18 cellular contexts compared by ENCODE assay signal in genomic region chr4:163662761-163663160, GRCh38.
DNase-seq lines count a peak whose midpoint lies in the region; ATAC-seq, FAIRE-seq and TF ChIP-seq lines count a peak whose summit lies in the region.
"Had no signal": no experiment of that assay in that cellular context is flagged by ENCODE, and none has a peak within 500 bp of the region (broad histone marks: within the 10 kb centered on the region; RNA-seq: fewer than 3 reads in every experiment).

No MANE protein-coding gene starts in this region.

- no peak overlapping the region for H3K4me3 Mint-ChIP-seq in naive thymus-derived CD4-positive, alpha-beta T cell
- H3K4me3 Mint-ChIP-seq: activated naive CD4-positive, alpha-beta T cell treated with anti-CD3 and anti-CD28 coated beads, Interleukin-2, amount 50 U/mL, for 24 hours; CD14-positive monocyte had no signal

- no peak overlapping the region for H3K27ac ChIP-seq in naive thymus-derived CD4-positive, alpha-beta T cell (ENCODE audit: low read depth, low read length)
- H3K27ac ChIP-seq: neutrophil, SK-N-MC, WERI-Rb-1 had no signal

- H3K27ac Mint-ChIP-seq in naive thymus-derived CD4-positive, alpha-beta T cell, result no peak overlapping the region
- H3K27ac Mint-ChIP-seq: activated naive CD4-positive, alpha-beta T cell treated with anti-CD3 and anti-CD28 coated beads, Interleukin-2, amount 50 U/mL, for 24 hours had no signal

- no peak for TF ChIP-seq POLR2A in GM12892 (IDR thresholded peaks at IDR 0.05; ENCODE audit: low read depth, low read length)

- CTCF ChIA-PET in naive thymus-derived CD4-positive, alpha-beta T cell (lab: Charles Lee), result interaction anchor here (0.6 to 1.3 kb wide), 3 partner anchors 17 to 1068 kb away, joined by 3 to 8 read pairs (median 5); no protein-coding TSS in a partner anchor

- intact Hi-C loops in naive thymus-derived CD4-positive, alpha-beta T cell (cut with micrococcal nuclease), result loop anchor here in 1 of 2 donors (10.0 kb wide), 1 partner anchor 232 kb away; no protein-coding TSS in a partner anchor

- POLR2A ChIA-PET in naive thymus-derived CD4-positive, alpha-beta T cell (lab: Charles Lee), result no interaction called here

- H3K27me3 Mint-ChIP-seq in naive thymus-derived CD4-positive, alpha-beta T cell, result no peaks in the 10 kb centered on the region
- H3K27me3 Mint-ChIP-seq: activated naive CD4-positive, alpha-beta T cell treated with anti-CD3 and anti-CD28 coated beads, Interleukin-2, amount 50 U/mL, for 24 hours had no signal

- no peaks in the 10 kb centered on the region for H3K27me3 ChIP-seq in naive thymus-derived CD4-positive, alpha-beta T cell (ENCODE audit: control insufficient read depth in 2 of 2, insufficient read depth in 2 of 2, low read length in 2 of 2)
- H3K27me3 ChIP-seq: neutrophil had no signal

- ATAC-seq in GM18867 (IDR thresholded peaks at IDR 0.05; ENCODE audit: unreplicated experiment) (peak; percentile 29), GM21619 (IDR thresholded peaks at IDR 0.05; ENCODE audit: unreplicated experiment) (peak; percentile 30), HG03378 (IDR thresholded peaks at IDR 0.05; ENCODE audit: unreplicated experiment) (peak; percentile 46)
- peak; percentile 49 for ATAC-seq in naive thymus-derived CD4-positive, alpha-beta T cell

- H3K9me3 ChIP-seq in naive thymus-derived CD4-positive, alpha-beta T cell (ENCODE audit: control insufficient read depth in 2 of 3, low read length in 3 of 3), result no peaks in the 10 kb centered on the region
- H3K9me3 ChIP-seq: neutrophil had no signal

- peaks cover 0 to 10% (median 0%) of the 10 kb centered on the region in 11 donors for H3K9me3 Mint-ChIP-seq in naive thymus-derived CD4-positive, alpha-beta T cell
- H3K9me3 Mint-ChIP-seq: activated naive CD4-positive, alpha-beta T cell treated with anti-CD3 and anti-CD28 coated beads, Interleukin-2, amount 50 U/mL, for 24 hours had no signal

- no peak overlapping the region for H3K4me3 ChIP-seq in naive thymus-derived CD4-positive, alpha-beta T cell (ENCODE audit: low read length)
- H3K4me3 ChIP-seq: SK-N-MC, skin epidermis had no signal

- no peak for FAIRE-seq in GM12892 (lab: Jason Lieb, UNC)
- FAIRE-seq: bronchial epithelial cell, H1 had no signal

- peaks cover 2 to 62% (median 43%) of the 10 kb centered on the region in 7 donors for H3K4me1 Mint-ChIP-seq in naive thymus-derived CD4-positive, alpha-beta T cell

- no peaks in the 10 kb centered on the region for H3K36me3 Mint-ChIP-seq in naive thymus-derived CD4-positive, alpha-beta T cell
- H3K36me3 Mint-ChIP-seq: activated naive CD4-positive, alpha-beta T cell treated with anti-CD3 and anti-CD28 coated beads, Interleukin-2, amount 50 U/mL, for 24 hours had no signal

- DNase-seq in naive thymus-derived CD4-positive, alpha-beta T cell, result no peak
- DNase-seq in iPS-NIHi7 (ENCODE audit: extremely low spot score), result no peak
- DNase-seq in GM12892 (ENCODE audit: insufficient read length), result no peak
- DNase-seq in COLO668 (lab: John Stamatoyannopoulos, UW; ENCODE audit: unreplicated experiment), result no peak
- no peak for DNase-seq in activated CD4-positive, alpha-beta T cell treated with anti-CD3 and anti-CD28 coated beads for 1 hour
- DNase-seq: effector memory CD4-positive, alpha-beta T cell; NCI-H1048; WERI-Rb-1 had no signal

- H3K36me3 ChIP-seq in naive thymus-derived CD4-positive, alpha-beta T cell (ENCODE audit: control insufficient read depth in 2 of 3, insufficient read depth in 3 of 3, low read length in 3 of 3), result no peaks in the 10 kb centered on the region
- H3K36me3 ChIP-seq: neutrophil, WERI-Rb-1 had no signal

- H3K4me1 ChIP-seq in naive thymus-derived CD4-positive, alpha-beta T cell (ENCODE audit: control insufficient read depth in 2 of 2, insufficient read depth in 2 of 2, low read length in 2 of 2), result peaks cover 2 to 35% of the 10 kb centered on the region in 2 donors
